ENCODE assay signal across 30 cellular contexts in genomic region chr1:32052887-32053286, GRCh38. TPM values are rescaled to one million over a fixed set of nuclear protein-coding genes. Genes with fewer than 3 reads are reported as not detected.
DNase-seq lines count a peak whose midpoint lies in the region; ATAC-seq, FAIRE-seq and TF ChIP-seq lines count a peak whose summit lies in the region.
"Had no signal": no experiment of that assay in that cellular context is flagged by ENCODE, and none has a peak within 500 bp of the region (broad histone marks: within the 10 kb centered on the region; RNA-seq: fewer than 3 reads in every experiment).

No MANE protein-coding gene starts in this region.

- ATAC-seq in IMR-90 (ENCODE audit: low read depth) (peak; percentile 51), K562 (no peak), HG02970 (IDR thresholded peaks at IDR 0.05; ENCODE audit: low FRiP score, unreplicated experiment) (no peak)
- no peak for ATAC-seq in naive thymus-derived CD8-positive, alpha-beta T cell
- ATAC-seq: A549; activated naive CD4-positive, alpha-beta T cell treated with anti-CD3 and anti-CD28 coated beads, Interleukin-2, amount 50 U/mL, for 72 hours; heart right ventricle; right cardiac atrium had no signal

- H3K79me2 ChIP-seq in ACC112 (ENCODE audit: control insufficient read depth, insufficient read depth, low read length, unreplicated experiment) (peaks cover 22% of the 10 kb centered on the region), K562 (ENCODE audit: control insufficient read depth, insufficient read depth, low read length) (0 out of 3 replicates have a peak, but pooled peaks cover 2% of the 10 kb centered on the region)

- TF ChIP-seq CTCF in IMR-90 (conservative IDR thresholded peaks at IDR 0.05; ENCODE audit: low read depth, low read length): no peak
- no peak for TF ChIP-seq CTCF in K562 (IDR thresholded peaks at IDR 0.05 in 2 of 3, conservative IDR thresholded peaks at IDR 0.05 in 1 of 3; ENCODE audit: insufficient read depth in 2 of 3, low read depth in 1 of 3, low read length in 3 of 3)
- TF ChIP-seq CTCF in fibroblast of villous mesenchyme (IDR thresholded peaks at IDR 0.05; ENCODE audit: insufficient read depth, low read depth, low read length): no peak

- no peak overlapping the region for H3K14ac ChIP-seq in IMR-90 (replicated peaks; ENCODE audit: low read depth, low read length)

- no peak for TF ChIP-seq EP300 in K562 (IDR thresholded peaks at IDR 0.05; ENCODE audit: low read length)

- H3K23ac ChIP-seq in IMR-90 (ENCODE audit: low read depth, low read length): no peak overlapping the region; the same call in 1 of the 2 replicates

- no peak overlapping the region for H3K56ac ChIP-seq in IMR-90 (ENCODE audit: extremely low read depth, insufficient read depth, low read length)

- in situ Hi-C loops in IMR-90 (cut with MboI; ENCODE audit: low sequenced_read_pairs): no loop called here
- in situ Hi-C loops in K562 (cut with MboI): no loop called here

- no peak for TF ChIP-seq POLR2A in IMR-90 (IDR thresholded peaks at IDR 0.05; ENCODE audit: low read depth, low read length)
- TF ChIP-seq POLR2A in K562 (conservative IDR thresholded peaks at IDR 0.05): no peak

- H2BK120ac ChIP-seq in IMR-90 (ENCODE audit: low read depth, low read length): no peak overlapping the region

- H3K4me1 ChIP-seq in ACC112 (ENCODE audit: control insufficient read depth, insufficient read depth, low read length, unreplicated experiment): peaks cover 17% of the 10 kb centered on the region
- H3K4me1 ChIP-seq in IMR-90 (ENCODE audit: control insufficient read depth, insufficient read depth, low read length): peaks cover 9% of the 10 kb centered on the region
- H3K4me1 ChIP-seq in K562 (replicated peaks in 1 of 2; ENCODE audit: control insufficient read depth in 2 of 2, insufficient read depth in 2 of 2, low read length in 2 of 2): no peaks in the 10 kb centered on the region
- H3K4me1 ChIP-seq: A549, heart right ventricle had no signal

- no peaks in the 10 kb centered on the region for H3K9me3 ChIP-seq in IMR-90 (ENCODE audit: control insufficient read depth, insufficient read depth, low read length)
- no peaks in the 10 kb centered on the region for H3K9me3 ChIP-seq in K562 (replicated peaks; ENCODE audit: control insufficient read depth, insufficient read depth, low read depth, low read length)
- H3K9me3 ChIP-seq: A549, heart right ventricle, ovary had no signal

- H3K79me1 ChIP-seq in IMR-90 (ENCODE audit: low read depth in 1 of 2, low read length in 2 of 2): peaks cover 49 to 82% of the 10 kb centered on the region in 2 experiments

- CTCF ChIA-PET in IMR-90 (lab: Yijun Ruan, JAX): no interaction called here
- CTCF ChIA-PET in K562 (lab: Yijun Ruan, JAX; ENCODE audit: low intra/inter-chr PET ratio): no interaction called here

- intact Hi-C loops in IMR-90 (cut with micrococcal nuclease) (no loop called here), K562 (cut with micrococcal nuclease) (no loop called here)

- H3K27ac ChIP-seq in ACC112 (ENCODE audit: low read depth, low read length) (peak overlapping the region; percentile 49), IMR-90 (ENCODE audit: insufficient read depth, low read length) (no peak overlapping the region), K562 (ENCODE audit: extremely low read depth, low read depth, low read length) (no peak overlapping the region)
- H3K27ac ChIP-seq: A549, heart right ventricle, ovary, VCaP had no signal

- H2BK20ac ChIP-seq in IMR-90 (ENCODE audit: low read depth, low read length): no peak overlapping the region

- H4K91ac ChIP-seq in IMR-90 (ENCODE audit: insufficient read depth, low read depth, low read length): no peak overlapping the region

- H2AK9ac ChIP-seq in IMR-90 (replicated peaks; ENCODE audit: low read depth, low read length, poor library complexity): no peak overlapping the region

- H4K5ac ChIP-seq in IMR-90 (ENCODE audit: low read depth, low read length): no peak overlapping the region

- H2BK5ac ChIP-seq in IMR-90 (ENCODE audit: low read depth, low read length, poor library complexity, severe bottlenecking): no peak overlapping the region

- H3K4ac ChIP-seq in IMR-90 (ENCODE audit: low read depth, low read length): no peak overlapping the region

- POLR2A ChIA-PET in IMR-90 (lab: Charles Lee; ENCODE audit: unreplicated experiment) (no interaction called here), K562 (lab: Yijun Ruan, JAX) (interaction anchor here (0.7 to 4.5 kb wide), 8 partner anchors 8 to 108 kb away, joined by 3 to 28 read pairs (median 4); no protein-coding TSS in a partner anchor)
- POLR2A ChIA-PET in naive thymus-derived CD8-positive, alpha-beta T cell (lab: Charles Lee): interaction anchor here (1.3 kb wide), 1 partner anchor 20 kb away, joined by 3 read pairs; no protein-coding TSS in a partner anchor

- H3K9me1 ChIP-seq in IMR-90 (ENCODE audit: insufficient read depth, low read length) (peaks cover 19% of the 10 kb centered on the region), K562 (ENCODE audit: control insufficient read depth, insufficient read depth, low read length) (no peaks in the 10 kb centered on the region)

- H4K20me1 ChIP-seq in IMR-90 (ENCODE audit: insufficient read depth, low read length): peaks cover 49% of the 10 kb centered on the region
- no peaks in the 10 kb centered on the region for H4K20me1 ChIP-seq in K562 (replicated peaks; ENCODE audit: control insufficient read depth, insufficient read depth, low read length)

- H3K4me2 ChIP-seq in IMR-90 (ENCODE audit: low read depth, low read length) (no peak overlapping the region), K562 (ENCODE audit: insufficient read depth, low read length) (no peak overlapping the region)
- H3K4me2 ChIP-seq: A549 had no signal

- WGBS in IMR-90 (ENCODE audit: extremely low coverage in 2 of 2, insufficient read length in 1 of 2), 2 experiments: no CpG with 5 or more reads among the region's 4 CpGs
- whole genome bisulfite sequencing in K562 (ENCODE audit: insufficient coverage, low coverage, missing lambda C conversion rate): 96% methylated on average over 4 of the region's 4 CpGs

- no TSS peak for BruUV-seq in IMR-90 (replicated peaks; lab: Mats Ljungman, UMichigan)
- no TSS peak for BruUV-seq in K562 (replicated peaks; lab: Mats Ljungman, UMichigan)

- H3K36me3 ChIP-seq in ACC112 (ENCODE audit: insufficient read depth, low read length) (peaks cover 50% of the 10 kb centered on the region), IMR-90 (ENCODE audit: control insufficient read depth, insufficient read depth, low read length) (peaks cover 49% of the 10 kb centered on the region), K562 (ENCODE audit: control insufficient read depth, insufficient read depth, low read length) (peaks cover 89% of the 10 kb centered on the region)
- H3K36me3 ChIP-seq: ovary had no signal

- H3K36me3 Mint-ChIP-seq in naive thymus-derived CD8-positive, alpha-beta T cell: peaks cover 0 to 77% (median 2%) of the 10 kb centered on the region in 3 donors

- H2BK15ac ChIP-seq in IMR-90 (ENCODE audit: low read depth, low read length): no peak overlapping the region

- TF ChIP-seq RAD21 in IMR-90 (IDR thresholded peaks at IDR 0.05; ENCODE audit: low read length) (no peak), K562 (CRISPR knock-in tag; conservative IDR thresholded peaks at IDR 0.05 in 1 of 2, IDR thresholded peaks at IDR 0.05 in 1 of 2) (no peak)

- dilution Hi-C loops in IMR-90 (cut with HindIII; ENCODE audit: low sequenced_read_pairs, unreplicated experiment): no loop called here

- H3K9me3 Mint-ChIP-seq in naive thymus-derived CD8-positive, alpha-beta T cell: no peaks in the 10 kb centered on the region
- H3K9me3 Mint-ChIP-seq: activated naive CD4-positive, alpha-beta T cell treated with anti-CD3 and anti-CD28 coated beads, Interleukin-2, amount 50 U/mL, for 72 hours; CD8-positive, alpha-beta memory T cell; H9; T-helper 2 cell treated with Interferon-gamma antibody and Interleukin-4, amounts not matched to agents 5 μg/mL and 100 μg/mL, for 36 hours; type B pancreatic cell had no signal

- DNase-seq in IMR-90 (peak; percentile 82), K562 (ENCODE audit: extremely low read depth in 1 of 4, low spot score in 3 of 4) (no peak), fibroblast of villous mesenchyme (ENCODE audit: low read depth) (peak; percentile 28), NOMO-1 treated with dmso at 0.1 percent for 144 hours (lab: John Stamatoyannopoulos, UW; ENCODE audit: unreplicated experiment) (no peak), HT-29 (ENCODE audit: low spot score) (no peak)
- DNase-seq in naive thymus-derived CD8-positive, alpha-beta T cell: no peak
- DNase-seq: activated CD4-positive, alpha-beta T cell treated with anti-CD3 and anti-CD28 coated beads, Interleukin-2, amount 50 U/mL, for 1 hour; aorta; caudate nucleus; CD8-positive, alpha-beta memory T cell; DMS 273 treated with DMSO at 0.1 percent for 48 hours; GF-D8; H9; heart right ventricle; KG1; NCI-H1417 treated with DMSO at 0.1 percent for 48 hours; NCI-H82; ovary; right cardiac atrium; stimulated activated CD4-positive, alpha-beta T cell treated with anti-CD3 and anti-CD28 coated beads, Interleukin-2, amount 100 ng/mL, for 48 hours; substantia nigra had no signal

- H4K8ac ChIP-seq in IMR-90 (ENCODE audit: low read depth in 2 of 2, low read length in 2 of 2): no peak overlapping the region

- H3K9ac ChIP-seq in IMR-90 (ENCODE audit: low read depth, low read length) (no peak overlapping the region), K562 (ENCODE audit: insufficient read depth in 1 of 2, low read depth in 2 of 2, low read length in 2 of 2) (no peak overlapping the region)

- no peak overlapping the region for H2AFZ ChIP-seq in ACC112 (ENCODE audit: low read length, unreplicated experiment)
- no peak overlapping the region for H2AFZ ChIP-seq in IMR-90 (replicated peaks; ENCODE audit: low read length, poor library complexity)
- no peak overlapping the region for H2AFZ ChIP-seq in K562 (ENCODE audit: low read depth, low read length)

- H3K27me3 ChIP-seq in ACC112 (ENCODE audit: insufficient read depth, low read length) (no peaks in the 10 kb centered on the region), IMR-90 (ENCODE audit: control insufficient read depth, insufficient read depth, low read length) (no peaks in the 10 kb centered on the region), K562 (ENCODE audit: control insufficient read depth in 2 of 2, insufficient read depth in 2 of 2, low read length in 2 of 2) (no peaks in the 10 kb centered on the region)
- H3K27me3 ChIP-seq: heart right ventricle, ovary had no signal

- H3K4me3 Mint-ChIP-seq in naive thymus-derived CD8-positive, alpha-beta T cell: no peak overlapping the region
- H3K4me3 Mint-ChIP-seq: CD8-positive, alpha-beta memory T cell; H9; T-helper 2 cell treated with Interferon-gamma antibody and Interleukin-4, amounts not matched to agents 5 μg/mL and 100 μg/mL, for 36 hours; type B pancreatic cell had no signal

- peak overlapping the region in 2 of 10 donors; percentile 51 to 65 for H3K27ac Mint-ChIP-seq in naive thymus-derived CD8-positive, alpha-beta T cell
- H3K27ac Mint-ChIP-seq: H9; T-helper 2 cell treated with Interferon-gamma antibody and Interleukin-4, amounts not matched to agents 5 μg/mL and 100 μg/mL, for 36 hours; type B pancreatic cell had no signal

- H2AK5ac ChIP-seq in IMR-90 (ENCODE audit: low read depth, low read length): no peak overlapping the region

- H3K4me3 ChIP-seq in ACC112 (ENCODE audit: low read depth, low read length) (no peak overlapping the region), IMR-90 (ENCODE audit: insufficient read depth, low read depth, low read length) (no peak overlapping the region), K562 (no peak overlapping the region), fibroblast of villous mesenchyme (ENCODE audit: low read depth, low read length) (no peak overlapping the region)
- H3K4me3 ChIP-seq: A549, heart right ventricle, lung, ovary had no signal

- FAIRE-seq in K562 (lab: Jason Lieb, UNC): no peak
- FAIRE-seq: A549, HTR-8/SVneo had no signal

- H3K18ac ChIP-seq in IMR-90 (ENCODE audit: low read depth, low read length): no peak overlapping the region

- peaks cover 0 to 4% (median 1%) of the 10 kb centered on the region in 4 donors for H3K4me1 Mint-ChIP-seq in naive thymus-derived CD8-positive, alpha-beta T cell
- H3K4me1 Mint-ChIP-seq: H9 had no signal

- no peaks in the 10 kb centered on the region for H3K27me3 Mint-ChIP-seq in naive thymus-derived CD8-positive, alpha-beta T cell
- H3K27me3 Mint-ChIP-seq: CD8-positive, alpha-beta memory T cell; type B pancreatic cell had no signal

RNA-seq across cellular contexts. Expression of gene TMEM39B, which starts 19.9 kb away (rescaled TPM):
- 4.4 and 6.5 TPM in 2 replicates for total RNA-seq in IMR-90 (2012; rRNA removed)
- 28.7 and 30.2 TPM in 2 replicates for polyA plus RNA-seq in IMR-90 (2012; rRNA removed)
- 21.5 and 31.3 TPM in 2 replicates for polyA plus RNA-seq in IMR-90 (2012; cell fraction: cytosol; rRNA removed)
- polyA plus RNA-seq in IMR-90 (2012; cell fraction: nucleus; rRNA removed; ENCODE audit: low replicate concordance): 26.5 and 45.9 TPM in 2 replicates
- total RNA-seq in K562 (2011; cell fraction: chromatin; rRNA removed; ENCODE audit: low replicate concordance): 12.4 and 38.5 TPM in 2 replicates
- 42.0 and 48.5 TPM in 2 replicates for total RNA-seq in K562 (2011; cell fraction: nucleolus; rRNA removed)
- 31.2 and 37.3 TPM in 2 replicates for total RNA-seq in K562 (2011; cell fraction: nucleoplasm; rRNA removed)
- 6.0 and 9.5 TPM in 2 replicates for total RNA-seq in K562 (2014; rRNA removed)
- 4.9 and 6.9 TPM in 2 replicates for total RNA-seq in K562 (2014; rRNA removed; fragmentation: Illumina TruSeq; extraction: Trizol)
- total RNA-seq in K562 (2015; rRNA removed; fragmentation: Illumina TruSeq; extraction: Trizol): 10.9 and 11.0 TPM in 2 replicates
- total RNA-seq in K562 (2021): 28.5 and 29.3 TPM in 2 replicates
- 9.7 and 22.5 TPM in 2 replicates for polyA plus RNA-seq in K562 (2011; rRNA removed)
- polyA plus RNA-seq in K562 (2011; cell fraction: cytosol; rRNA removed): 35.8 and 45.0 TPM in 2 replicates
- 26.6 and 34.6 TPM in 2 replicates for polyA plus RNA-seq in K562 (2011; cell fraction: nucleus; rRNA removed)
- 27.8 and 28.1 TPM in 2 replicates for polyA plus RNA-seq in K562 (2012)
- polyA plus RNA-seq in K562 (2014; fragmentation: Illumina TruSeq; extraction: Trizol): 17.4 and 17.7 TPM in 2 replicates
- 1 to 10 TPM in 1 of 2 experiments, under 1 TPM in 1; 0.92 to 3.5 TPM for polyA plus RNA-seq in K562 (2014; fragmentation: Nextera tagmentation; extraction: Ambion mirVana)
- polyA plus RNA-seq in K562 (2014; rRNA removed): 10.9 and 12.2 TPM in 2 replicates
- polyA minus RNA-seq in K562 (2011; rRNA and poly(A)+ RNA removed): 12.3 and 16.2 TPM in 2 replicates
- polyA minus RNA-seq in K562 (2011; cell fraction: cytosol; rRNA and poly(A)+ RNA removed): 24.0 and 24.4 TPM in 2 replicates
- polyA minus RNA-seq in K562 (2011; cell fraction: nucleus; rRNA and poly(A)+ RNA removed): 11.2 and 12.8 TPM in 2 replicates
- total RNA-seq in fibroblast of villous mesenchyme: 5.6 and 5.8 TPM in 2 replicates
- total RNA-seq in naive thymus-derived CD8-positive, alpha-beta T cell: 10 to 100 TPM; 25.1 to 26.1 TPM
- 1 to 10 TPM; 2.4 to 4.8 (median 4.5) TPM for polyA plus RNA-seq in naive thymus-derived CD8-positive, alpha-beta T cell
- 10.7 and 11.0 TPM in 2 replicates for total RNA-seq in HT-29 (2014; rRNA removed; shearing (Covaris generic))

RNA-seq across cellular contexts. Expression of gene KHDRBS1, which starts 39.2 kb away (rescaled TPM):
- total RNA-seq in IMR-90 (2012; rRNA removed) (33.7 and 39.7 TPM in 2 replicates), K562 (2014; rRNA removed) (119 and 120 TPM in 2 replicates), K562 (2014; rRNA removed; fragmentation: Illumina TruSeq; extraction: Trizol) (114 and 125 TPM in 2 replicates), K562 (2015; rRNA removed; fragmentation: Illumina TruSeq; extraction: Trizol) (97.2 and 102 TPM in 2 replicates), K562 (2021) (234 and 257 TPM in 2 replicates), fibroblast of villous mesenchyme (50.3 and 51.0 TPM in 2 replicates)
- polyA plus RNA-seq in IMR-90 (2012; rRNA removed) (52.6 and 67.6 TPM in 2 replicates), K562 (2011; rRNA removed) (53.7 and 55.5 TPM in 2 replicates), K562 (2014; fragmentation: Illumina TruSeq; extraction: Trizol) (199 and 203 TPM in 2 replicates), K562 (2014; fragmentation: Nextera tagmentation; extraction: Ambion mirVana) (10 to 100 TPM; 48.4 to 53.2 TPM), K562 (2014; rRNA removed) (116 and 140 TPM in 2 replicates)
- polyA plus RNA-seq in IMR-90 (2012; cell fraction: cytosol; rRNA removed): 40.2 and 51.4 TPM in 2 replicates
- 41.3 and 49.0 TPM in 2 replicates for polyA plus RNA-seq in IMR-90 (2012; cell fraction: nucleus; rRNA removed; ENCODE audit: low replicate concordance)
- 35.0 and 69.1 TPM in 2 replicates for total RNA-seq in K562 (2011; cell fraction: chromatin; rRNA removed; ENCODE audit: low replicate concordance)
- total RNA-seq in K562 (2011; cell fraction: nucleolus; rRNA removed): 25.7 and 30.0 TPM in 2 replicates
- 48.0 and 76.6 TPM in 2 replicates for total RNA-seq in K562 (2011; cell fraction: nucleoplasm; rRNA removed)
- polyA plus RNA-seq in K562 (2011; cell fraction: cytosol; rRNA removed): 42.2 and 48.3 TPM in 2 replicates
- polyA plus RNA-seq in K562 (2011; cell fraction: nucleus; rRNA removed): 41.0 and 48.4 TPM in 2 replicates
- polyA plus RNA-seq in K562 (2012): 191 and 193 TPM in 2 replicates
- polyA minus RNA-seq in K562 (2011; rRNA and poly(A)+ RNA removed): 36.1 and 52.7 TPM in 2 replicates
- polyA minus RNA-seq in K562 (2011; cell fraction: cytosol; rRNA and poly(A)+ RNA removed): 70.3 and 82.8 TPM in 2 replicates
- 17.4 and 34.9 TPM in 2 replicates for polyA minus RNA-seq in K562 (2011; cell fraction: nucleus; rRNA and poly(A)+ RNA removed)
- 100 to 1,000 TPM; 121 to 130 TPM for total RNA-seq in naive thymus-derived CD8-positive, alpha-beta T cell
- polyA plus RNA-seq in naive thymus-derived CD8-positive, alpha-beta T cell: 100 to 1,000 TPM in 1 of 3 donors, 10 to 100 TPM in 2; 92.1 to 115 (median 99.2) TPM
- total RNA-seq in HT-29 (2014; rRNA removed; shearing (Covaris generic)): 75.2 and 90.4 TPM in 2 replicates

RNA-seq across cellular contexts. Expression of gene KPNA6, which starts 55.0 kb away (rescaled TPM):
- total RNA-seq in IMR-90 (2012; rRNA removed) (50.7 and 53.6 TPM in 2 replicates), K562 (2014; rRNA removed) (20.1 and 26.7 TPM in 2 replicates), K562 (2014; rRNA removed; fragmentation: Illumina TruSeq; extraction: Trizol) (42.5 and 50.0 TPM in 2 replicates), K562 (2015; rRNA removed; fragmentation: Illumina TruSeq; extraction: Trizol) (36.9 and 38.9 TPM in 2 replicates), K562 (2021) (54.6 and 57.9 TPM in 2 replicates), fibroblast of villous mesenchyme (61.8 and 96.7 TPM in 2 replicates)
- polyA plus RNA-seq in IMR-90 (2012; rRNA removed) (25.4 and 27.0 TPM in 2 replicates), K562 (2011; rRNA removed) (36.6 and 41.6 TPM in 2 replicates), K562 (2014; fragmentation: Illumina TruSeq; extraction: Trizol) (26.6 and 30.0 TPM in 2 replicates), K562 (2014; fragmentation: Nextera tagmentation; extraction: Ambion mirVana) (10 to 100 TPM; 24.8 to 32.2 TPM), K562 (2014; rRNA removed) (27.6 and 32.2 TPM in 2 replicates)
- 12.2 and 17.0 TPM in 2 replicates for polyA plus RNA-seq in IMR-90 (2012; cell fraction: cytosol; rRNA removed)
- 6.5 and 17.8 TPM in 2 replicates for polyA plus RNA-seq in IMR-90 (2012; cell fraction: nucleus; rRNA removed; ENCODE audit: low replicate concordance)
- total RNA-seq in K562 (2011; cell fraction: chromatin; rRNA removed; ENCODE audit: low replicate concordance): 44.4 and 59.0 TPM in 2 replicates
- total RNA-seq in K562 (2011; cell fraction: nucleolus; rRNA removed): 21.2 and 22.4 TPM in 2 replicates
- total RNA-seq in K562 (2011; cell fraction: nucleoplasm; rRNA removed): 36.6 and 51.3 TPM in 2 replicates
- polyA plus RNA-seq in K562 (2011; cell fraction: cytosol; rRNA removed): 18.7 and 33.1 TPM in 2 replicates
- 17.1 and 19.8 TPM in 2 replicates for polyA plus RNA-seq in K562 (2011; cell fraction: nucleus; rRNA removed)
- 15.1 and 15.2 TPM in 2 replicates for polyA plus RNA-seq in K562 (2012)
- polyA minus RNA-seq in K562 (2011; rRNA and poly(A)+ RNA removed): 47.4 and 66.2 TPM in 2 replicates
- polyA minus RNA-seq in K562 (2011; cell fraction: cytosol; rRNA and poly(A)+ RNA removed): 27.6 and 34.9 TPM in 2 replicates
- polyA minus RNA-seq in K562 (2011; cell fraction: nucleus; rRNA and poly(A)+ RNA removed): 8.8 and 20.9 TPM in 2 replicates
- 10 to 100 TPM; 59.5 to 66.4 TPM for total RNA-seq in naive thymus-derived CD8-positive, alpha-beta T cell
- polyA plus RNA-seq in naive thymus-derived CD8-positive, alpha-beta T cell: 10 to 100 TPM; 26.5 to 31.9 (median 28.3) TPM
- 22.9 and 25.4 TPM in 2 replicates for total RNA-seq in HT-29 (2014; rRNA removed; shearing (Covaris generic))

Comparison
In these comparisons a context has a peak if more than half of its experiments do, and no peak if none do; other contexts are left out.
1. DNase-seq: peak in IMR-90 (single experiment) and fibroblast of villous mesenchyme (single experiment); none in K562 (0 of 4), NOMO-1 treated with dmso at 0.1 percent for 144 hours (single experiment), naive thymus-derived CD8-positive, alpha-beta T cell (0 of 10) and HT-29 (single experiment).